8 cellular contexts compared by ENCODE assay signal in genomic region chr17:79612468-79613194, GRCh38. TPM values are rescaled to one million over a fixed set of nuclear protein-coding genes. Genes with fewer than 3 reads are reported as not detected.
DNase-seq lines count a peak whose midpoint lies in the region; ATAC-seq and TF ChIP-seq lines count a peak whose summit lies in the region.

No MANE protein-coding gene starts in this region.

- peaks cover 4 to 95% (median 38%) of the 10 kb centered on the region in 3 donors for H3K27me3 ChIP-seq in psoas muscle (ENCODE audit: insufficient read depth in 3 of 3, low read length in 2 of 3)

- H3K27ac ChIP-seq in 22Rv1 = no peak overlapping the region
- H3K27ac ChIP-seq in VCaP = no peak overlapping the region
- no peak overlapping the region for H3K27ac ChIP-seq in psoas muscle

- peak; percentile 88 for DNase-seq in ELF-1 (ENCODE audit: low read depth, low spot score)
- peak; percentile 91 for DNase-seq in NCI-H1694 treated with DMSO at 0.1 percent for 48 hours (lab: John Stamatoyannopoulos, UW)
- DNase-seq in epithelial cell of proximal tubule (ENCODE audit: low read depth) = no peak
- DNase-seq in psoas muscle = no peak

- TF ChIP-seq CTCF in 22Rv1 (IDR thresholded peaks at IDR 0.05) (peak; percentile 95), VCaP (conservative IDR thresholded peaks at IDR 0.05) (peak; percentile 48), epithelial cell of proximal tubule (conservative IDR thresholded peaks at IDR 0.05; ENCODE audit: low read depth, low read length) (peak; percentile 71), psoas muscle (IDR thresholded peaks at IDR 0.05) (peak; percentile 24)

- 22 to 41% (median 25%) methylated on average over 25 of the region's 25 CpGs for WGBS in psoas muscle, 3 donors

- H3K4me3 ChIP-seq in epithelial cell of proximal tubule (ENCODE audit: low read depth, low read length) (no peak overlapping the region), psoas muscle (no peak overlapping the region)

- intact Hi-C loops in psoas muscle (cut with DNase I) = no loop called here

- no peaks in the 10 kb centered on the region for H3K36me3 ChIP-seq in psoas muscle (ENCODE audit: insufficient read depth in 1 of 2, low read depth in 1 of 2)

- H3K9me3 ChIP-seq in psoas muscle = no peaks in the 10 kb centered on the region

- no peaks in the 10 kb centered on the region for H3K4me1 ChIP-seq in psoas muscle

- peak in 1 of 4 donors; percentile 34 for ATAC-seq in psoas muscle
- no peak for ATAC-seq in GM21737 (IDR thresholded peaks at IDR 0.05; ENCODE audit: unreplicated experiment)
- no peak for ATAC-seq in HG02610 (IDR thresholded peaks at IDR 0.05; ENCODE audit: unreplicated experiment)

RNA-seq across cellular contexts. Expression of gene RBFOX3, which starts 1.8 kb away (rescaled TPM):
- total RNA-seq in epithelial cell of proximal tubule = not detected in 2 replicates
- not detected for total RNA-seq in psoas muscle
- polyA plus RNA-seq in psoas muscle = under 1 TPM in 1 of 3 donors, not detected in 2; 0.05 TPM

Comparison
In these comparisons a context has a peak if more than half of its experiments do, and no peak if none do; other contexts are left out.
1. CTCF ChIP-seq: peak in every context shown above with its lines; median percentile 95 in 22Rv1; 71 in epithelial cell of proximal tubule; 48 in VCaP; 24 in psoas muscle.
2. DNase-seq: peak in ELF-1 (single experiment) and NCI-H1694 treated with DMSO at 0.1 percent for 48 hours (single experiment); none in epithelial cell of proximal tubule (single experiment) and psoas muscle (0 of 2).